1 cellular context compared by ENCODE assay signal in genomic region chr13:111184685-111185401, GRCh38.
TF ChIP-seq lines count a peak whose summit lies in the region.

No MANE protein-coding gene starts in this region.

TF ChIP-seq in GM23338, 12 proteins besides CTCF, POLR2A, EP300 and RAD21 (continued from another document):
- no peak for TF ChIP-seq NANOG (IDR thresholded peaks at IDR 0.05; ENCODE audit: borderline replicate concordance)
- no peak for TF ChIP-seq ZNF114 (CRISPR knock-in tag; IDR thresholded peaks at IDR 0.05)
